Comparison of ENCODE assay signal across 17 cellular contexts in genomic region chr1:53449026-53449425, GRCh38. TPM values are rescaled to one million over a fixed set of nuclear protein-coding genes. Genes with fewer than 3 reads are reported as not detected.
DNase-seq lines count a peak whose midpoint lies in the region; ATAC-seq and TF ChIP-seq lines count a peak whose summit lies in the region.
"Had no signal": no experiment of that assay in that cellular context is flagged by ENCODE, and none has a peak within 500 bp of the region (broad histone marks: within the 10 kb centered on the region; RNA-seq: fewer than 3 reads in every experiment).

No MANE protein-coding gene starts in this region.

- TF ChIP-seq CTCF in astrocyte of the spinal cord (IDR thresholded peaks at IDR 0.05; ENCODE audit: low read depth, low read length) (no peak), upper lobe of left lung (IDR thresholded peaks at IDR 0.05) (no peak), endothelial cell (IDR thresholded peaks at IDR 0.05; ENCODE audit: unreplicated experiment) (no peak)

- WGBS in upper lobe of left lung, 2 donors, result 50 to 52% methylated on average over 3 of the region's 3 CpGs

- TF ChIP-seq POLR2A in upper lobe of left lung (IDR thresholded peaks at IDR 0.05), result no peak

- no peak overlapping the region for H3K27ac Mint-ChIP-seq in endothelial cell (ENCODE audit: unreplicated experiment)
- H3K27ac Mint-ChIP-seq: activated CD4-positive, alpha-beta memory T cell treated with anti-CD3 and anti-CD28 coated beads for 36 hours had no signal

- peaks cover 4% of the 10 kb centered on the region for H3K4me1 Mint-ChIP-seq in endothelial cell (ENCODE audit: unreplicated experiment)

- no peaks in the 10 kb centered on the region for H3K27me3 Mint-ChIP-seq in endothelial cell (ENCODE audit: unreplicated experiment)

- H3K27me3 ChIP-seq in HUES48 (ENCODE audit: control insufficient read depth, insufficient read depth, low read length), result no peaks in the 10 kb centered on the region
- H3K27me3 ChIP-seq in iPS-20b (ENCODE audit: insufficient read depth, low read length), result no peaks in the 10 kb centered on the region
- no peaks in the 10 kb centered on the region for H3K27me3 ChIP-seq in upper lobe of left lung
- H3K27me3 ChIP-seq: testis had no signal

- peaks cover 37% of the 10 kb centered on the region for H3K4me1 ChIP-seq in HUES48 (ENCODE audit: control insufficient read depth, insufficient read depth, low read length)
- H3K4me1 ChIP-seq in iPS-20b (ENCODE audit: insufficient read depth, low read length), result peaks cover 29% of the 10 kb centered on the region
- H3K4me1 ChIP-seq in upper lobe of left lung, result no peaks in the 10 kb centered on the region
- H3K4me1 ChIP-seq: A549, prostate gland, testis had no signal

- H3K9ac ChIP-seq in HUES48 (ENCODE audit: low read depth, low read length) (peak overlapping the region; percentile 23; the same call in 1 of the 2 replicates), iPS-20b (ENCODE audit: low read depth, low read length) (peak overlapping the region; percentile 13; the same call in 1 of the 2 replicates)

- no peak for TF ChIP-seq EP300 in upper lobe of left lung (IDR thresholded peaks at IDR 0.05)

- in situ Hi-C loops in ACHN (cut with HindIII; ENCODE audit: low pct_ligation_motif_present, low pct_unique_long_range_greater_than_20kb, low sequenced_read_pairs) (no loop called here), astrocyte of the spinal cord (cut with HindIII; ENCODE audit: low sequenced_read_pairs) (no loop called here)

- ATAC-seq in upper lobe of left lung (ENCODE audit: low FRiP score in 2 of 2) (no peak), GM21786 (IDR thresholded peaks at IDR 0.05; ENCODE audit: unreplicated experiment) (no peak)
- ATAC-seq: HepG2 had no signal

- H3K4me3 Mint-ChIP-seq in endothelial cell (ENCODE audit: unreplicated experiment), result no peak overlapping the region
- H3K4me3 Mint-ChIP-seq: activated CD4-positive, alpha-beta memory T cell treated with anti-CD3 and anti-CD28 coated beads for 36 hours had no signal

- H3K4me3 ChIP-seq in HUES48 (ENCODE audit: low read depth, low read length) (peak overlapping the region; percentile 17; the same call in 1 of the 2 replicates), astrocyte of the spinal cord (ENCODE audit: low read depth, low read length) (no peak overlapping the region), iPS-20b (ENCODE audit: low read length) (peak overlapping the region; percentile 57), upper lobe of left lung (no peak overlapping the region)
- H3K4me3 ChIP-seq: A549, prostate gland, testis had no signal

- peak overlapping the region; percentile 92 for H3K27ac ChIP-seq in HUES48 (ENCODE audit: low read depth, low read length)
- peak overlapping the region; percentile 40 for H3K27ac ChIP-seq in iPS-20b (ENCODE audit: low read length)
- no peak overlapping the region for H3K27ac ChIP-seq in upper lobe of left lung
- H3K27ac ChIP-seq: A549, prostate gland, testis had no signal

- DNase-seq in ACHN, result peak; percentile 86
- DNase-seq in astrocyte of the spinal cord (ENCODE audit: low read depth, low spot score), result peak; percentile 68
- DNase-seq in upper lobe of left lung, result no peak
- DNase-seq in endothelial cell (ENCODE audit: low spot score), result no peak
- DNase-seq in SKM-1 treated with dmso at 0.1 percent for 144 hours (lab: John Stamatoyannopoulos, UW; ENCODE audit: unreplicated experiment), result no peak
- DNase-seq: activated CD4-positive, alpha-beta memory T cell treated with anti-CD3 and anti-CD28 coated beads for 36 hours; mammary epithelial cell; NCI-H187; T-helper 2 cell; testis had no signal

- H3K36me3 Mint-ChIP-seq in endothelial cell (ENCODE audit: low read depth, unreplicated experiment), result no peaks in the 10 kb centered on the region
- H3K36me3 Mint-ChIP-seq: activated CD4-positive, alpha-beta memory T cell treated with anti-CD3 and anti-CD28 coated beads for 36 hours had no signal

- H3K9me3 ChIP-seq in HUES48 (ENCODE audit: control insufficient read depth, insufficient read depth, low read length) (no peaks in the 10 kb centered on the region; the same call in 1 of the 2 replicates), iPS-20b (ENCODE audit: insufficient read depth, low read depth, low read length) (no peaks in the 10 kb centered on the region), upper lobe of left lung (no peaks in the 10 kb centered on the region)
- H3K9me3 ChIP-seq: A549, prostate gland, testis had no signal

- H3K9me3 Mint-ChIP-seq in endothelial cell (ENCODE audit: unreplicated experiment), result no peaks in the 10 kb centered on the region
- H3K9me3 Mint-ChIP-seq: activated CD4-positive, alpha-beta memory T cell treated with anti-CD3 and anti-CD28 coated beads for 36 hours had no signal

- H3K36me3 ChIP-seq in HUES48 (ENCODE audit: control insufficient read depth, insufficient read depth, low read length), result no peaks in the 10 kb centered on the region
- no peaks in the 10 kb centered on the region for H3K36me3 ChIP-seq in iPS-20b (ENCODE audit: insufficient read depth, low read depth, low read length)
- no peaks in the 10 kb centered on the region for H3K36me3 ChIP-seq in upper lobe of left lung
- H3K36me3 ChIP-seq: prostate gland had no signal

RNA-seq across cellular contexts. Expression of gene DMRTB1, which starts 10.2 kb away (rescaled TPM):
- total RNA-seq in upper lobe of left lung (not detected), endothelial cell (ENCODE audit: unreplicated experiment) (not detected)
- total RNA-seq: activated CD4-positive, alpha-beta memory T cell treated with anti-CD3 and anti-CD28 coated beads for 36 hours; cerebellum; HepG2; mammary epithelial cell had no signal

Comparison
In these comparisons a context has a peak if more than half of its experiments do, and no peak if none do; other contexts are left out.
1. DNase-seq: peak in ACHN (single experiment) and astrocyte of the spinal cord (single experiment); none in upper lobe of left lung (0 of 2), endothelial cell (single experiment) and SKM-1 treated with dmso at 0.1 percent for 144 hours (single experiment).
2. H3K27ac ChIP-seq: peak in HUES48 (single experiment) and iPS-20b (single experiment); none in upper lobe of left lung (0 of 4).
3. H3K4me3 ChIP-seq: peak in HUES48 (single experiment) and iPS-20b (single experiment); none in astrocyte of the spinal cord (single experiment) and upper lobe of left lung (0 of 4).